Comparison of ENCODE assay signal across 8 cellular contexts in the genomic region with DNA sequence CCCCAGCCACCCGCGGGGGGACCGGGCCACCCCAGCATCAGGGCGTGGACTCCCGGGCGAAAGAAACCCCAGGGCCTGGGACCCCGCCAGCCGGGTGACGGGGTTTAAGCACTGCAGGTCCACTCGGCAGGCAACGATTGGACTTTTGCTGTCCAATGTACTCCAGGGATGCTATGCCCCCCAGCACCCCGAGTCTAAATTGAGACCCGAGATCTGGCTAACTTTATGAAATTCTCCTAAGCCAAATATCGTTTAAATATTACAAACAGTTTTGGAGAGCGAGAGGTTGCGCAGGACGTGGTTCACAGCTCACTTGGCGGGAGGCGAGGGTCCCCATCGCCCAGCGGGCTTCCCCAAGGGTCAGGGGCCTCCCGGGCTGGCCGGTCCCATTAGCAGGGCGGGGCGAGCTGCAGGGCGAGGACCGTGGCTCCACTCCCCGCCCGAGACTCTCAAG. TPM values are rescaled to one million over a fixed set of nuclear protein-coding genes. Genes with fewer than 3 reads are reported as not detected.
DNase-seq lines count a peak whose midpoint lies in the region; ATAC-seq and TF ChIP-seq lines count a peak whose summit lies in the region.

No MANE protein-coding gene starts in this region.

- no peaks in the 10 kb centered on the region for H3K9me3 ChIP-seq in endocrine pancreas (ENCODE audit: control insufficient read depth, low read length)

- no peak overlapping the region for H3K27ac Mint-ChIP-seq in stimulated activated naive CD8-positive, alpha-beta T cell treated with anti-CD3 and anti-CD28 coated beads, Interleukin-15, Interleukin-2, amounts not matched to agents 100 ng/mL and 50 ng/mL, for 24 hours
- peak overlapping the region in 1 of 3 experiments; percentile 90 for H3K27ac Mint-ChIP-seq in nephron

- H3K4me1 ChIP-seq in endocrine pancreas (ENCODE audit: control insufficient read depth, insufficient read depth, low read length) = no peaks in the 10 kb centered on the region

- H3K36me3 ChIP-seq in endocrine pancreas (ENCODE audit: control insufficient read depth, insufficient read depth, low read length) = peaks cover 4% of the 10 kb centered on the region

- peaks cover 18% of the 10 kb centered on the region for H3K4me1 Mint-ChIP-seq in stimulated activated naive CD8-positive, alpha-beta T cell treated with anti-CD3 and anti-CD28 coated beads, Interleukin-15, Interleukin-2, amounts not matched to agents 100 ng/mL and 50 ng/mL, for 24 hours (ENCODE audit: low read depth)
- peaks cover 5% of the 10 kb centered on the region for H3K4me1 Mint-ChIP-seq in nephron

- no peak for DNase-seq in stimulated activated naive CD8-positive, alpha-beta T cell treated with anti-CD3 and anti-CD28 coated beads, Interleukin-15, Interleukin-2, amounts not matched to agents 100 U/mL and 50 U/mL, for 24 hours
- no peak for DNase-seq in activated CD4-positive, CD25-positive, alpha-beta regulatory T cell treated with anti-CD3 and anti-CD28 coated beads, Interleukin-2, amount 50 U/mL, for 72 hours
- DNase-seq in Ammon's horn (ENCODE audit: low spot score) = no peak
- DNase-seq in GM10266 (ENCODE audit: extremely low spot score) = no peak

- ATAC-seq in stimulated activated naive CD8-positive, alpha-beta T cell treated with anti-CD3 and anti-CD28 coated beads, Interleukin-15, Interleukin-2, amounts not matched to agents 100 U/mL and 50 U/mL, for 24 hours = no peak

- H3K4me3 ChIP-seq in endocrine pancreas (ENCODE audit: control insufficient read depth, insufficient read depth, low read length) = peak overlapping the region; percentile 19

- H3K9me3 Mint-ChIP-seq in stimulated activated naive CD8-positive, alpha-beta T cell treated with anti-CD3 and anti-CD28 coated beads, Interleukin-15, Interleukin-2, amounts not matched to agents 100 ng/mL and 50 ng/mL, for 24 hours = no peaks in the 10 kb centered on the region
- no peaks in the 10 kb centered on the region for H3K9me3 Mint-ChIP-seq in nephron

- H3K4me3 Mint-ChIP-seq in stimulated activated naive CD8-positive, alpha-beta T cell treated with anti-CD3 and anti-CD28 coated beads, Interleukin-15, Interleukin-2, amounts not matched to agents 100 ng/mL and 50 ng/mL, for 24 hours = peak overlapping the region; percentile 88
- H3K4me3 Mint-ChIP-seq in nephron = peak overlapping the region; percentile 92 to 94 (median 93)

- no peaks in the 10 kb centered on the region for H3K27me3 ChIP-seq in endocrine pancreas (ENCODE audit: control insufficient read depth, insufficient read depth, low read length)

- peaks cover 22% of the 10 kb centered on the region for H3K36me3 Mint-ChIP-seq in stimulated activated naive CD8-positive, alpha-beta T cell treated with anti-CD3 and anti-CD28 coated beads, Interleukin-15, Interleukin-2, amounts not matched to agents 100 ng/mL and 50 ng/mL, for 24 hours (ENCODE audit: low read depth)
- peaks cover 17% of the 10 kb centered on the region for H3K36me3 Mint-ChIP-seq in nephron (ENCODE audit: low read depth)

- H3K9ac ChIP-seq in endocrine pancreas (ENCODE audit: control insufficient read depth, insufficient read depth, low read length) = peak overlapping the region; percentile 62

- TF ChIP-seq CTCF in nephron (IDR thresholded peaks at IDR 0.05; ENCODE audit: unreplicated experiment in 3 of 3) = no peak
- no peak for TF ChIP-seq CTCF in GM10266 (IDR thresholded peaks at IDR 0.05; ENCODE audit: control insufficient read depth, insufficient read depth, low read depth, missing control alignments)

- no peaks in the 10 kb centered on the region for H3K27me3 Mint-ChIP-seq in stimulated activated naive CD8-positive, alpha-beta T cell treated with anti-CD3 and anti-CD28 coated beads, Interleukin-15, Interleukin-2, amounts not matched to agents 100 ng/mL and 50 ng/mL, for 24 hours
- no peaks in the 10 kb centered on the region for H3K27me3 Mint-ChIP-seq in nephron (ENCODE audit: low read depth)

TF ChIP-seq in PFSK-1, 5 proteins besides CTCF, POLR2A, EP300 and RAD21:
- no peak for TF ChIP-seq FOXP2 (optimal IDR thresholded peaks at IDR 0.05; ENCODE audit: borderline replicate concordance, extremely low read depth, extremely low read length, insufficient read depth)
- TF ChIP-seq POLR2AphosphoS5 (IDR thresholded peaks at IDR 0.05; ENCODE audit: low read depth, low read length) = 0 out of 2 replicates have a peak, but pooled peaks have one; percentile 8

RNA-seq across cellular contexts. Expression of gene MRPS2, which starts 0.4 kb away (rescaled TPM):
- 472 TPM for polyA plus RNA-seq in PFSK-1 (2012; ENCODE audit: insufficient read length, low read depth)

RNA-seq across cellular contexts. Expression of gene PPP1R26, which starts 20.5 kb away (rescaled TPM):
- polyA plus RNA-seq in PFSK-1 (2012; ENCODE audit: insufficient read length, low read depth) = 31.7 TPM

RNA-seq across cellular contexts. Expression of gene LCN1, which starts 21.1 kb away (rescaled TPM):
- polyA plus RNA-seq in PFSK-1 (2012; ENCODE audit: insufficient read length, low read depth) = 3.8 TPM

RNA-seq across cellular contexts. Expression of gene OBP2A, which starts 45.8 kb away (rescaled TPM):
- polyA plus RNA-seq in PFSK-1 (2012; ENCODE audit: insufficient read length, low read depth) = 26.6 TPM
